In the genomic region with DNA sequence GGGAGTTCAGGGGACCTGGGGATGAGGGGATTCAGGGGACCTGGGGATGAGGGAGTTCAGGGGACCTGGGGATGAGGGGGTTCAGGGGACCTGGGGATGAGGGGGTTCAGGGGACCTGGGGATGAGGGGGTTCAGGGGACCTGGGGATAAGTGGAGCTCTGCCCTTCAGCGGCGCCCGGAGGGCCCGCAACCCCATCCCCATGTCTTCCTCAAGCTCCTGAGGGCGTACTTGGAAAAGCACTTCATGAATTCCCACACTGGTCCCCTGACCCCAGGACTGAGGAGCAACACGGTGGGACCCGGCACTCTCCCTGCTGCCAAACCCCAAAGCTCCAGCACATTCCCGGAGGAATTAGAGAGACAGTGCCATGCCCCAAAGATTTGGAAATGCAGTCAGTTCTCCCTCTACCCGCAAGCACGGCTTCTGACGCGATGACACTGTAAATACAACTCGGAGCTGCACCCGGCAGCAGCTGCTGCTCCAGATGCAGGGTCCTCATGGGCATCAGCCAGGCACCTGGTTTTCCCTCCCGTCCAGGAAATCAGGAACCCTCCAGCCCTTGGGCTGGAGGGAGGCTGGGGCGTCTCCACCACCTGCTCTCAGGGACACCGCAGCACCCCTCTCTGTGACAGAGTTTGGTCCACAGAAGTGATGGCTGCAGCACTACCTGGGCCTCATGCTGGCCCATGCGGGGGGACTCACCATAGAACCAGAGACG, we compare ENCODE assay signal across 16 cellular contexts. TPM values are rescaled to one million over a fixed set of nuclear protein-coding genes. Genes with fewer than 3 reads are reported as not detected.
DNase-seq lines count a peak whose midpoint lies in the region; ATAC-seq and TF ChIP-seq lines count a peak whose summit lies in the region.
"Had no signal": no experiment of that assay in that cellular context is flagged by ENCODE, and none has a peak within 500 bp of the region (broad histone marks: within the 10 kb centered on the region; RNA-seq: fewer than 3 reads in every experiment).

No MANE protein-coding gene starts in this region.

- no peaks in the 10 kb centered on the region for H3K79me2 ChIP-seq in SK-N-SH (ENCODE audit: insufficient read depth)
- no peaks in the 10 kb centered on the region for H3K79me2 ChIP-seq in osteoblast (ENCODE audit: insufficient read depth, low read length)
- no peaks in the 10 kb centered on the region for H3K79me2 ChIP-seq in smooth muscle cell (ENCODE audit: low read depth)

- H3F3A ChIP-seq in SK-N-SH (replicated peaks; ENCODE audit: insufficient read depth) (no peaks in the 10 kb centered on the region), smooth muscle cell (ENCODE audit: low read depth) (no peaks in the 10 kb centered on the region)

- H3K4me3 ChIP-seq in SK-N-SH (ENCODE audit: low read depth in 2 of 2, low read length in 1 of 2) (no peak overlapping the region), osteoblast (ENCODE audit: insufficient read depth, low read length) (no peak overlapping the region), smooth muscle cell (no peak overlapping the region)
- H3K4me3 ChIP-seq: HAP-1 had no signal

- no peak overlapping the region for H3K27ac Mint-ChIP-seq in T-helper 17 cell
- no peak overlapping the region for H3K27ac Mint-ChIP-seq in stimulated activated effector memory CD8-positive, alpha-beta T cell treated with anti-CD3 and anti-CD28 coated beads, Interleukin-12 subunit alpha, Interleukin-12 subunit beta, amount 100 ng/mL, for 72 hours

- no peak overlapping the region for H3K27ac ChIP-seq in SK-N-SH (ENCODE audit: low read depth in 2 of 2, low read length in 1 of 2)
- H3K27ac ChIP-seq in osteoblast (ENCODE audit: low read depth, low read length), result no peak overlapping the region
- no peak overlapping the region for H3K27ac ChIP-seq in smooth muscle cell (ENCODE audit: low read depth)

- peaks cover 3% of the 10 kb centered on the region for H3K36me3 Mint-ChIP-seq in T-helper 17 cell (ENCODE audit: low read depth)
- H3K36me3 Mint-ChIP-seq in stimulated activated effector memory CD8-positive, alpha-beta T cell treated with anti-CD3 and anti-CD28 coated beads, Interleukin-12 subunit alpha, Interleukin-12 subunit beta, amount 100 ng/mL, for 72 hours, result no peaks in the 10 kb centered on the region

- H3K36me3 ChIP-seq in SK-N-SH (replicated peaks in 1 of 2; ENCODE audit: control insufficient read depth in 1 of 2, insufficient read depth in 2 of 2, low read length in 1 of 2) (no peaks in the 10 kb centered on the region), osteoblast (ENCODE audit: insufficient read depth, low read length) (no peaks in the 10 kb centered on the region), smooth muscle cell (ENCODE audit: low read depth) (no peaks in the 10 kb centered on the region)
- H3K36me3 ChIP-seq: HAP-1 had no signal

- TF ChIP-seq CTCF in SK-N-SH (IDR thresholded peaks at IDR 0.05) (no peak), osteoblast (IDR thresholded peaks at IDR 0.05; ENCODE audit: extremely low read depth, low read depth, low read length) (no peak), smooth muscle cell (IDR thresholded peaks at IDR 0.05; ENCODE audit: borderline replicate concordance, insufficient read depth, poor library complexity, severe bottlenecking) (no peak)

- H3K9me3 Mint-ChIP-seq in stimulated activated effector memory CD8-positive, alpha-beta T cell treated with anti-CD3 and anti-CD28 coated beads, Interleukin-12 subunit alpha, Interleukin-12 subunit beta, amount 100 ng/mL, for 72 hours, result no peaks in the 10 kb centered on the region

- TF ChIP-seq RAD21 in SK-N-SH (IDR thresholded peaks at IDR 0.05; ENCODE audit: low read length), result no peak

- H3K27me3 ChIP-seq in SK-N-SH (ENCODE audit: insufficient read depth) (no peaks in the 10 kb centered on the region), osteoblast (ENCODE audit: insufficient read depth, low read length) (peaks cover 3% of the 10 kb centered on the region), smooth muscle cell (ENCODE audit: low read depth) (no peaks in the 10 kb centered on the region)

- POLR2A ChIA-PET in SK-N-SH (lab: Yijun Ruan, JAX), result no interaction called here

- H3K27me3 Mint-ChIP-seq in T-helper 17 cell, result peaks cover 61% of the 10 kb centered on the region

- peak; percentile 17 for DNase-seq in SK-N-SH
- DNase-seq in GM03348 (ENCODE audit: low spot score), result peak; percentile 6
- DNase-seq in NCI-H2171 treated with DMSO at 0.1 percent for 48 hours (lab: John Stamatoyannopoulos, UW), result peak; percentile 4
- DNase-seq in osteoblast (ENCODE audit: insufficient read length, low spot score, missing footprints), result peak; percentile 43
- DNase-seq in smooth muscle cell (lab: John Stamatoyannopoulos, UW; ENCODE audit: unreplicated experiment), result no peak
- no peak for DNase-seq in T-helper 17 cell
- no peak for DNase-seq in stimulated activated effector memory CD8-positive, alpha-beta T cell treated with anti-CD3 and anti-CD28 coated beads, Interleukin-12 subunit alpha, Interleukin-12 subunit beta, amount 100 ng/mL, for 72 hours (ENCODE audit: low spot score in 2 of 2)
- DNase-seq: AML-193, NCI-H1417, NCI-H2227 treated with DMSO at 0.1 percent for 48 hours, NCI-H526 treated with DMSO at 0.1 percent for 48 hours, PC-3 had no signal

- H3K9me3 ChIP-seq in SK-N-SH (no peaks in the 10 kb centered on the region), osteoblast (ENCODE audit: low read depth, low read length) (no peaks in the 10 kb centered on the region), smooth muscle cell (replicated peaks; ENCODE audit: low read depth) (no peaks in the 10 kb centered on the region), T-helper 17 cell (ENCODE audit: control insufficient read depth, low read length, poor library complexity, severe bottlenecking) (no peaks in the 10 kb centered on the region)
- H3K9me3 ChIP-seq: HAP-1 had no signal

- no peak overlapping the region for H3K4me3 Mint-ChIP-seq in T-helper 17 cell
- H3K4me3 Mint-ChIP-seq in stimulated activated effector memory CD8-positive, alpha-beta T cell treated with anti-CD3 and anti-CD28 coated beads, Interleukin-12 subunit alpha, Interleukin-12 subunit beta, amount 100 ng/mL, for 72 hours, result no peak overlapping the region

- H3K9ac ChIP-seq in SK-N-SH, result no peak overlapping the region
- no peak overlapping the region for H3K9ac ChIP-seq in smooth muscle cell (ENCODE audit: low read depth)

- H3K4me1 ChIP-seq in SK-N-SH (ENCODE audit: control insufficient read depth in 1 of 2, insufficient read depth in 2 of 2, low read depth in 1 of 2, low read length in 1 of 2), result peaks cover 0 to 8% of the 10 kb centered on the region in 2 experiments; a peak in 2 of 4 replicates
- H3K4me1 ChIP-seq in osteoblast (ENCODE audit: insufficient read depth, low read length), result no peaks in the 10 kb centered on the region
- H3K4me1 ChIP-seq in smooth muscle cell (ENCODE audit: low read depth), result no peaks in the 10 kb centered on the region
- H3K4me1 ChIP-seq: Caco-2, HAP-1 had no signal

- H4K20me1 ChIP-seq in SK-N-SH (ENCODE audit: insufficient read depth) (no peaks in the 10 kb centered on the region), osteoblast (ENCODE audit: insufficient read depth, low read length) (no peaks in the 10 kb centered on the region), smooth muscle cell (ENCODE audit: low read depth) (no peaks in the 10 kb centered on the region)

- CTCF ChIA-PET in SK-N-SH (lab: Yijun Ruan, JAX), result interaction anchor here (3.6 kb wide), 1 partner anchor 17 kb away, joined by 13 read pairs; no protein-coding TSS in a partner anchor

- ATAC-seq in SK-N-SH treated with all-trans-retinoic acid at 6 μM for 48 hours (no peak), T-helper 17 cell (no peak)
- no peak for ATAC-seq in stimulated activated effector memory CD8-positive, alpha-beta T cell treated with anti-CD3 and anti-CD28 coated beads, Interleukin-12 subunit alpha, Interleukin-12 subunit beta, amount 100 ng/mL, for 72 hours
- ATAC-seq: PC-3 had no signal

- no peak for TF ChIP-seq EP300 in SK-N-SH (IDR thresholded peaks at IDR 0.05; ENCODE audit: borderline replicate concordance in 1 of 2, low read depth in 1 of 2, low read length in 1 of 2)

- no peaks in the 10 kb centered on the region for H3K9me2 ChIP-seq in SK-N-SH

- H2AFZ ChIP-seq in SK-N-SH (ENCODE audit: low read depth), result no peak overlapping the region
- no peak overlapping the region for H2AFZ ChIP-seq in osteoblast (ENCODE audit: low read length)
- H2AFZ ChIP-seq in smooth muscle cell (ENCODE audit: low read depth), result no peak overlapping the region

- 79% methylated on average over 15 of the region's 19 CpGs for WGBS in SK-N-SH (ENCODE audit: low lambda C conversion rate)
- 85% methylated on average over 19 of the region's 19 CpGs for WGBS in smooth muscle cell (ENCODE audit: low lambda C conversion rate)

- peaks cover 3% of the 10 kb centered on the region for H3K4me1 Mint-ChIP-seq in T-helper 17 cell
- no peaks in the 10 kb centered on the region for H3K4me1 Mint-ChIP-seq in stimulated activated effector memory CD8-positive, alpha-beta T cell treated with anti-CD3 and anti-CD28 coated beads, Interleukin-12 subunit alpha, Interleukin-12 subunit beta, amount 100 ng/mL, for 72 hours

- H3K4me2 ChIP-seq in SK-N-SH, result no peak overlapping the region
- no peak overlapping the region for H3K4me2 ChIP-seq in osteoblast (ENCODE audit: insufficient read depth, low read length)
- H3K4me2 ChIP-seq in smooth muscle cell, result no peak overlapping the region

TF ChIP-seq in SK-N-SH, 30 proteins besides CTCF, POLR2A, EP300 and RAD21 (continues in another document):
- TF ChIP-seq GABPA (IDR thresholded peaks at IDR 0.05; ENCODE audit: low read depth) (no peak), POLR2AphosphoS5 (IDR thresholded peaks at IDR 0.05; ENCODE audit: low read depth, low read length) (no peak), ELF1 (IDR thresholded peaks at IDR 0.05) (no peak)

TF ChIP-seq in SK-N-SH treated with all-trans-retinoic acid at 6 μM for 48 hours, 23 proteins besides CTCF, POLR2A, EP300 and RAD21 (continues in another document):
- TF ChIP-seq GLIS3 (CRISPR knock-in tag; IDR thresholded peaks at IDR 0.05) (no peak), TOX (CRISPR knock-in tag; IDR thresholded peaks at IDR 0.05; ENCODE audit: borderline replicate concordance) (no peak), BACH2 (CRISPR knock-in tag; IDR thresholded peaks at IDR 0.05; ENCODE audit: borderline replicate concordance) (no peak), ARNTL (CRISPR knock-in tag; IDR thresholded peaks at IDR 0.05; ENCODE audit: borderline replicate concordance, low read depth) (no peak), ZC3H10 (CRISPR knock-in tag; IDR thresholded peaks at IDR 0.05) (no peak)

RNA-seq across cellular contexts. Expression of a gene that starts 32.8 kb away (rescaled TPM):
- 0.05 TPM in 1 of 2 replicates, not detected in the other for polyA plus RNA-seq in SK-N-SH (2012; rRNA removed)
- 0.01 TPM in 1 of 2 replicates, not detected in the other for polyA plus RNA-seq in SK-N-SH (2012; cell fraction: cytosol; rRNA removed)
- polyA plus RNA-seq in SK-N-SH (2012; cell fraction: nucleus; rRNA removed), result 0.04 and 0.06 TPM in 2 replicates
- not detected in 2 replicates for total RNA-seq in osteoblast
- total RNA-seq in smooth muscle cell, result 0.54 and 0.63 TPM in 2 replicates
- 0.35 and 1.2 TPM in 2 replicates for polyA plus RNA-seq in smooth muscle cell
- total RNA-seq in T-helper 17 cell, result not detected
- total RNA-seq: Caco-2, LHCN-M2, PC-3 had no signal

RNA-seq across cellular contexts. Expression of a gene that starts 57.8 kb away (rescaled TPM):
- 1.1 and 1.7 TPM in 2 replicates for polyA plus RNA-seq in SK-N-SH (2012; rRNA removed)
- 1.5 and 1.8 TPM in 2 replicates for polyA plus RNA-seq in SK-N-SH (2012; cell fraction: cytosol; rRNA removed)
- polyA plus RNA-seq in SK-N-SH (2012; cell fraction: nucleus; rRNA removed), result 1.7 and 2.9 TPM in 2 replicates
- total RNA-seq in osteoblast, result not detected in 2 replicates
- 1.8 and 4.8 TPM in 2 replicates for total RNA-seq in smooth muscle cell
- polyA plus RNA-seq in smooth muscle cell, result 0.87 and 1.9 TPM in 2 replicates
- not detected for total RNA-seq in T-helper 17 cell
- total RNA-seq: Caco-2, LHCN-M2, PC-3 had no signal

Comparison
In these comparisons a context has a peak if more than half of its experiments do, and no peak if none do; other contexts are left out.
1. DNase-seq: peak in SK-N-SH (single experiment), GM03348 (single experiment), NCI-H2171 treated with DMSO at 0.1 percent for 48 hours (single experiment) and osteoblast (single experiment); none in smooth muscle cell (single experiment), T-helper 17 cell (0 of 3) and stimulated activated effector memory CD8-positive, alpha-beta T cell treated with anti-CD3 and anti-CD28 coated beads, Interleukin-12 subunit alpha, Interleukin-12 subunit beta, amount 100 ng/mL, for 72 hours (0 of 2).